ENCODE assay signal across 8 cellular contexts in the genomic region with DNA sequence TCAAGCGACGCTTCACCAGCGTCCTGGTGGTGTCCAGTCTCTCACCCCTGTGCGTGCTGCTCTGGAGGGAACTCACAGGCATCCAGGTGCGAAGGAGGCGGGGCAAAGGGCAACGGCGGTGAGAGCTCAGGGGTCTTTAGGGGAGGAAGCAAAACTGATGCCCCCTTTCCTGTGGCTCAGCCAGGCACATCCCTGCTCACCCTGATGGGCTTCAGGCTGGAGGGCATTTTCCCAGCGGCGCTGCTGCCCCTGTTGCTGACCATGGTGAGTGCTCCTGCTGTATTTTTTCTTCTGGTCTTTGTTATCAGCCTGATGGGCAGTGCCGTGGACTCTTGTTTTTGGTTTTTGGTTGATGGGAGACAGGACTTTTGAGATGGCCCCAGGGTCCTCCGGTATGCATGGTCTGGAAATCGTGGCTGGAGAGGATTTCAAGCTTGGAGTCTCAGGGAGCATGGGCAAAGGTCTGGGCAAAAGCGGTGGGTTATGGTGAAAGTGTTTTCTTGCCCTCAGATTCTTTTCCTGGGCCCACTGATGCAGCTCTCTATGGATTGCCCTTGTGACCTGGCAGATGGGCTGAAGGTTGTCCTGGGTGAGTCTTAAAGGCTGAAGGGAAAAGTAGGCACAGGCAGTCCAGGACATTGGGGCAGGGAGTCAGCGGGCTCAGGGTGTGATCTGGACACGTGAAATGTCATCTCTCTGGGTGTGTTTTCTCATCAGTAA. TPM values are rescaled to one million over a fixed set of nuclear protein-coding genes. Genes with fewer than 3 reads are reported as not detected.
DNase-seq lines count a peak whose midpoint lies in the region; ATAC-seq, FAIRE-seq and TF ChIP-seq lines count a peak whose summit lies in the region.

No MANE protein-coding gene starts in this region.

- ATAC-seq in GM12878 = no peak

- peak overlapping the region in 1 of 2 experiments; percentile 29 for H3K23ac ChIP-seq in mesenchymal stem cell (ENCODE audit: low read length in 2 of 2)

- intact Hi-C loops in cardiac septum (cut with DNase I) (loop anchor here (1.0 kb wide), 1 partner anchor 12 kb away; no protein-coding TSS in a partner anchor), GM12878 (cut with micrococcal nuclease; ENCODE audit: unreplicated experiment) (no loop called here), vagina (cut with DNase I) (no loop called here)

- TF ChIP-seq EP300 in GM12878 (IDR thresholded peaks at IDR 0.05; ENCODE audit: borderline replicate concordance in 1 of 2, control insufficient read depth in 1 of 2, low read depth in 2 of 2, low read length in 2 of 2) = no peak

- H4K8ac ChIP-seq in mesenchymal stem cell (ENCODE audit: low read length) = peak overlapping the region; percentile 90

- H3K18ac ChIP-seq in mesenchymal stem cell (ENCODE audit: low read depth in 1 of 2, low read length in 2 of 2) = peak overlapping the region; percentile 91 to 98

- H3K4ac ChIP-seq in mesenchymal stem cell (ENCODE audit: low read depth in 1 of 2, low read length in 2 of 2) = peak overlapping the region; percentile 72 to 82

- TF ChIP-seq POLR2A in GM12878 (IDR thresholded peaks at IDR 0.05; ENCODE audit: low read depth, low read length) (no peak), vagina (IDR thresholded peaks at IDR 0.05) (no peak), H54 (IDR thresholded peaks at IDR 0.05; ENCODE audit: low read depth, low read length) (no peak)

- TF ChIP-seq CTCF in right atrium auricular region (IDR thresholded peaks at IDR 0.05) (no peak), GM12878 (IDR thresholded peaks at IDR 0.05 in 2 of 3, conservative IDR thresholded peaks at IDR 0.05 in 1 of 3; ENCODE audit: control insufficient read depth in 2 of 3, extremely low read depth in 1 of 3, insufficient read depth in 1 of 3, low read depth in 3 of 3, low read length in 3 of 3) (no peak), vagina (IDR thresholded peaks at IDR 0.05) (no peak)

- POLR2A ChIA-PET in GM12878 (lab: Charles Lee) = interaction anchor here (0.6 to 5.5 kb wide), 8 partner anchors 8 to 378 kb away, joined by 3 to 49 read pairs (median 4); a partner anchor contains a TSS

- RAD21 ChIA-PET in GM12878 (lab: Charles Lee; ENCODE audit: unreplicated experiment) = interaction anchor here (2.9 kb wide), 2 partner anchors 10 to 12 kb away, joined by 10 read pairs; no protein-coding TSS in a partner anchor

- CTCF ChIA-PET in GM12878 (lab: Yijun Ruan, JAX) = interaction anchor here (0.6 to 3.3 kb wide), 6 partner anchors 8 to 266 kb away, joined by 3 to 11 read pairs (median 4); no protein-coding TSS in a partner anchor

- H3K14ac ChIP-seq in mesenchymal stem cell (ENCODE audit: low read length in 2 of 2) = peak overlapping the region in 1 of 2 experiments; percentile 76

- no peak overlapping the region for H2AK5ac ChIP-seq in mesenchymal stem cell (ENCODE audit: low read length, severe bottlenecking)

- H4K91ac ChIP-seq in mesenchymal stem cell (ENCODE audit: low read length) = peak overlapping the region; percentile 97

- no peaks in the 10 kb centered on the region for H3K27me3 ChIP-seq in right atrium auricular region
- H3K27me3 ChIP-seq in GM12878 (replicated peaks in 1 of 2; ENCODE audit: control insufficient read depth in 2 of 2, insufficient read depth in 2 of 2, low read length in 1 of 2) = no peaks in the 10 kb centered on the region
- H3K27me3 ChIP-seq in mesenchymal stem cell (ENCODE audit: control insufficient read depth in 1 of 2, insufficient read depth in 1 of 2, low read length in 2 of 2) = no peaks in the 10 kb centered on the region
- H3K27me3 ChIP-seq in vagina = no peaks in the 10 kb centered on the region

- no peak for FAIRE-seq in GM12878 (lab: Jason Lieb, UNC)
- FAIRE-seq in H54 (lab: Jason Lieb, UNC) = no peak

- TF ChIP-seq RAD21 in GM12878 (IDR thresholded peaks at IDR 0.05; ENCODE audit: insufficient read depth, low read depth, low read length) = no peak

- H2BK15ac ChIP-seq in mesenchymal stem cell (ENCODE audit: low read depth, poor library complexity, severe bottlenecking) = no peak overlapping the region

- no peaks in the 10 kb centered on the region for H4K20me1 ChIP-seq in GM12878 (ENCODE audit: control insufficient read depth, insufficient read depth)

- H3K9ac ChIP-seq in GM12878 (ENCODE audit: control insufficient read depth, insufficient read depth, low read length) = peak overlapping the region; percentile 99
- H3K9ac ChIP-seq in mesenchymal stem cell (ENCODE audit: low read length) = peak overlapping the region; percentile 100

- 16% methylated on average over 16 of the region's 16 CpGs for WGBS in GM12878 (ENCODE audit: insufficient coverage, insufficient replicate concordance, low lambda C conversion rate, missing lambda C conversion rate)
- 26% methylated on average over 16 of the region's 16 CpGs for WGBS in mesenchymal stem cell

- peaks cover 37% of the 10 kb centered on the region for H3K79me2 ChIP-seq in GM12878 (ENCODE audit: control insufficient read depth, insufficient read depth, low read length)

- H3K4me1 ChIP-seq in right atrium auricular region (peaks cover 0 to 39% of the 10 kb centered on the region in 2 donors), GM12878 (ENCODE audit: control insufficient read depth, insufficient read depth, low read length) (peaks cover 16% of the 10 kb centered on the region), mesenchymal stem cell (ENCODE audit: control insufficient read depth, insufficient read depth, low read depth, low read length) (peaks cover 21% of the 10 kb centered on the region), vagina (peaks cover 29% of the 10 kb centered on the region)

- H2AFZ ChIP-seq in GM12878 (ENCODE audit: control insufficient read depth, low read depth, low read length) = peak overlapping the region; percentile 94
- H2AFZ ChIP-seq in mesenchymal stem cell (ENCODE audit: low read depth, low read length) = peak overlapping the region; percentile 87

- H3K9me3 ChIP-seq in right atrium auricular region (no peaks in the 10 kb centered on the region), GM12878 (replicated peaks; ENCODE audit: control insufficient read depth, insufficient read depth, low read length) (no peaks in the 10 kb centered on the region), mesenchymal stem cell (ENCODE audit: control insufficient read depth, low read length) (no peaks in the 10 kb centered on the region), vagina (no peaks in the 10 kb centered on the region)

- H3K4me3 ChIP-seq in right atrium auricular region = peak overlapping the region; percentile 91 to 98
- H3K4me3 ChIP-seq in GM12878 = peak overlapping the region; percentile 95
- peak overlapping the region; percentile 90 to 100 for H3K4me3 ChIP-seq in mesenchymal stem cell (ENCODE audit: insufficient read depth in 1 of 2, low read depth in 1 of 2, low read length in 2 of 2)
- H3K4me3 ChIP-seq in vagina = peak overlapping the region; percentile 86 to 98

- in situ Hi-C loops in GM12878 (cut with MboI) = no loop called here

- H2BK5ac ChIP-seq in mesenchymal stem cell (ENCODE audit: low read depth, low read length, poor library complexity, severe bottlenecking) = no peak overlapping the region

- peak overlapping the region; percentile 95 to 97 for H3K27ac ChIP-seq in right atrium auricular region
- peak overlapping the region; percentile 99 for H3K27ac ChIP-seq in GM12878 (ENCODE audit: control insufficient read depth, insufficient read depth)
- H3K27ac ChIP-seq in mesenchymal stem cell (ENCODE audit: low read length, poor library complexity, severe bottlenecking) = no peak overlapping the region
- peak overlapping the region; percentile 92 for H3K27ac ChIP-seq in vagina

- H3K4me2 ChIP-seq in GM12878 (ENCODE audit: control insufficient read depth, insufficient read depth) (peak overlapping the region; percentile 81), mesenchymal stem cell (ENCODE audit: low read length, poor library complexity, severe bottlenecking) (peak overlapping the region; percentile 78)

- SMC1A ChIA-PET in GM12878 (lab: Charles Lee; ENCODE audit: uncharacterized antibody, unreplicated experiment) = interaction anchor here (1.0 to 3.7 kb wide), 2 partner anchors 12 to 405 kb away, joined by 3 to 14 read pairs; no protein-coding TSS in a partner anchor

- TSS peak; percentile 76 for BruUV-seq in GM12878 (replicated peaks; lab: Mats Ljungman, UMichigan)

- peaks cover 27% of the 10 kb centered on the region for H3K36me3 ChIP-seq in right atrium auricular region
- H3K36me3 ChIP-seq in GM12878 (ENCODE audit: control insufficient read depth in 2 of 2, insufficient read depth in 2 of 2, low read length in 1 of 2) = peaks cover 4 to 12% of the 10 kb centered on the region in 2 experiments; a peak in 2 of 4 replicates
- peaks cover 43 to 55% of the 10 kb centered on the region in 2 experiments for H3K36me3 ChIP-seq in mesenchymal stem cell (ENCODE audit: control insufficient read depth in 1 of 2, insufficient read depth in 2 of 2, low read depth in 1 of 2, low read length in 2 of 2)
- peaks cover 0 to 22% of the 10 kb centered on the region in 2 donors for H3K36me3 ChIP-seq in vagina

- peak overlapping the region; percentile 65 for H2BK120ac ChIP-seq in mesenchymal stem cell (ENCODE audit: low read depth, low read length)

- H3K79me1 ChIP-seq in mesenchymal stem cell (replicated peaks; ENCODE audit: low read length, poor library complexity, severe bottlenecking) = peaks cover 39% of the 10 kb centered on the region

- no peak for DNase-seq in right atrium auricular region (ENCODE audit: low spot score)
- DNase-seq in cardiac septum (ENCODE audit: low spot score) = no peak
- no peak for DNase-seq in GM12878 (ENCODE audit: low read depth, low spot score)
- no peak for DNase-seq in mesenchymal stem cell
- DNase-seq in vagina (ENCODE audit: extremely low spot score in 2 of 2) = peak in 1 of 2 donors; percentile 86
- DNase-seq in NCI-H345 (lab: John Stamatoyannopoulos, UW) = no peak
- DNase-seq in AG08395 (ENCODE audit: low spot score) = no peak
- no peak for DNase-seq in H54 (ENCODE audit: insufficient read length, low spot score)

- no peak overlapping the region for H2BK12ac ChIP-seq in mesenchymal stem cell (ENCODE audit: low read length in 2 of 2)

RNA-seq across cellular contexts. Expression of a gene that starts 0.7 kb away (rescaled TPM):
- 1 to 10 TPM; 6.4 to 8.1 TPM for total RNA-seq in right atrium auricular region
- 5.7 TPM for total RNA-seq in cardiac septum
- 19.8 and 21.6 TPM in 2 replicates for total RNA-seq in GM12878 (2013; cell fraction: nucleolus; rRNA removed)
- total RNA-seq in GM12878 (2014; rRNA removed) = 30.6 and 32.9 TPM in 2 replicates
- total RNA-seq in GM12878 (2014; rRNA removed; fragmentation: Illumina TruSeq; extraction: Trizol) = 9.0 and 9.2 TPM in 2 replicates
- total RNA-seq in GM12878 (2021) = 18.6 and 21.8 TPM in 2 replicates
- polyA plus RNA-seq in GM12878 (2011; ENCODE audit: low read depth) = 9.0 TPM
- 5.1 and 10.9 TPM in 2 replicates for polyA plus RNA-seq in GM12878 (2011; rRNA removed)
- 17.8 and 22.2 TPM in 2 replicates for polyA plus RNA-seq in GM12878 (2011; cell fraction: cytosol; rRNA removed)
- 39.3 and 41.6 TPM in 2 replicates for polyA plus RNA-seq in GM12878 (2011; cell fraction: nucleus; rRNA removed)
- 15.7 and 20.9 TPM in 2 replicates for polyA plus RNA-seq in GM12878 (2012)
- 4.0 and 8.3 TPM in 2 replicates for polyA plus RNA-seq in GM12878 (2014; fragmentation: Illumina TruSeq; extraction: Trizol)
- 1 to 10 TPM in 1 of 2 experiments, under 1 TPM in 1; 0.79 to 2.0 TPM for polyA plus RNA-seq in GM12878 (2014; fragmentation: Nextera tagmentation; extraction: Ambion mirVana)
- 27.0 and 29.2 TPM in 2 replicates for polyA plus RNA-seq in GM12878 (2014; rRNA removed)
- 10 to 100 TPM; 22.6 to 24.6 TPM for polyA plus RNA-seq in GM12878 (2016; fragmentation: Nextera tagmentation; extraction: Ambion mirVana)
- polyA minus RNA-seq in GM12878 (2011; rRNA and poly(A)+ RNA removed) = 8.5 and 10.6 TPM in 2 replicates
- 6.7 and 7.2 TPM in 2 replicates for polyA minus RNA-seq in GM12878 (2011; cell fraction: cytosol; rRNA and poly(A)+ RNA removed)
- 11.2 and 21.0 TPM in 2 replicates for polyA minus RNA-seq in GM12878 (2011; cell fraction: nucleus; rRNA and poly(A)+ RNA removed)
- 11.2 TPM for polyA plus RNA-seq in mesenchymal stem cell (2013, experiment 1 of 2)
- 10.9 TPM for polyA plus RNA-seq in mesenchymal stem cell (2013, experiment 2 of 2)
- total RNA-seq in vagina = 23.6 TPM

RNA-seq across cellular contexts. Expression of a gene that starts 12.9 kb away (rescaled TPM):
- 10 to 100 TPM in 1 of 2 donors, 1 to 10 TPM in 1; 8.6 to 13.2 TPM for total RNA-seq in right atrium auricular region
- 24.5 TPM for total RNA-seq in cardiac septum
- 22.2 and 26.1 TPM in 2 replicates for total RNA-seq in GM12878 (2013; cell fraction: nucleolus; rRNA removed)
- total RNA-seq in GM12878 (2014; rRNA removed) = 26.4 and 33.9 TPM in 2 replicates
- total RNA-seq in GM12878 (2014; rRNA removed; fragmentation: Illumina TruSeq; extraction: Trizol) = 3.0 and 4.3 TPM in 2 replicates
- 39.2 and 43.8 TPM in 2 replicates for total RNA-seq in GM12878 (2021)
- 1.1 TPM for polyA plus RNA-seq in GM12878 (2011; ENCODE audit: low read depth)
- polyA plus RNA-seq in GM12878 (2011; rRNA removed) = 1.7 and 5.5 TPM in 2 replicates
- polyA plus RNA-seq in GM12878 (2011; cell fraction: cytosol; rRNA removed) = 10.3 and 23.4 TPM in 2 replicates
- polyA plus RNA-seq in GM12878 (2011; cell fraction: nucleus; rRNA removed) = 73.5 and 75.4 TPM in 2 replicates
- polyA plus RNA-seq in GM12878 (2012) = 6.2 and 6.6 TPM in 2 replicates
- 0.06 and 0.66 TPM in 2 replicates for polyA plus RNA-seq in GM12878 (2014; fragmentation: Illumina TruSeq; extraction: Trizol)
- polyA plus RNA-seq in GM12878 (2014; fragmentation: Nextera tagmentation; extraction: Ambion mirVana) = under 1 TPM; 0.03 to 0.82 TPM
- 30.5 and 38.5 TPM in 2 replicates for polyA plus RNA-seq in GM12878 (2014; rRNA removed)
- polyA plus RNA-seq in GM12878 (2016; fragmentation: Nextera tagmentation; extraction: Ambion mirVana) = 1 to 10 TPM; 2.4 to 7.1 TPM
- 2.6 and 8.9 TPM in 2 replicates for polyA minus RNA-seq in GM12878 (2011; rRNA and poly(A)+ RNA removed)
- 7.7 and 9.0 TPM in 2 replicates for polyA minus RNA-seq in GM12878 (2011; cell fraction: cytosol; rRNA and poly(A)+ RNA removed)
- polyA minus RNA-seq in GM12878 (2011; cell fraction: nucleus; rRNA and poly(A)+ RNA removed) = 8.9 and 15.4 TPM in 2 replicates
- 16.0 TPM for polyA plus RNA-seq in mesenchymal stem cell (2013, experiment 1 of 2)
- 15.3 TPM for polyA plus RNA-seq in mesenchymal stem cell (2013, experiment 2 of 2)
- total RNA-seq in vagina = 8.1 TPM
